In genomic region chr12:30796508-30796780, GRCh38 we compare ENCODE assay signal across 8 cellular contexts. TPM values are rescaled to one million over a fixed set of nuclear protein-coding genes. Genes with fewer than 3 reads are reported as not detected.
A peak's percentile ranks its signal among the peaks of the same experiment; 100 is the strongest.
DNase-seq lines count a peak whose midpoint lies in the region; ATAC-seq, FAIRE-seq and TF ChIP-seq lines count a peak whose summit lies in the region.

No MANE protein-coding gene starts in this region.

- CTCF ChIA-PET in A549 (lab: Yijun Ruan, JAX): interaction anchor here (0.6 to 3.9 kb wide), 11 partner anchors 12 to 247 kb away, joined by 3 to 17 read pairs (median 5); partner anchors contain the start of gene CAPRIN2

- peak overlapping the region; percentile 73 for H3K4me3 ChIP-seq in A549
- H3K4me3 ChIP-seq in breast epithelium: peak overlapping the region; percentile 41 to 86 (median 59)
- H3K4me3 ChIP-seq in keratinocyte (ENCODE audit: control insufficient read depth in 2 of 3, extremely low read depth in 1 of 3, insufficient read depth in 2 of 3, low read depth in 1 of 3, low read length in 3 of 3): peak overlapping the region; percentile 49 to 74 (median 72)
- H3K4me3 ChIP-seq in stomach smooth muscle (ENCODE audit: low read length in 2 of 2): peak overlapping the region; percentile 61 to 79

- H3K9me3 ChIP-seq in A549 (no peaks in the 10 kb centered on the region), breast epithelium (no peaks in the 10 kb centered on the region), keratinocyte (ENCODE audit: control insufficient read depth, low read depth, low read length) (no peaks in the 10 kb centered on the region), stomach smooth muscle (ENCODE audit: control insufficient read depth in 2 of 2, low read length in 2 of 2) (no peaks in the 10 kb centered on the region)

- peaks cover 40% of the 10 kb centered on the region for H3K4me1 ChIP-seq in A549
- H3K4me1 ChIP-seq in breast epithelium: peaks cover 0 to 3% of the 10 kb centered on the region in 2 donors
- H3K4me1 ChIP-seq in keratinocyte (ENCODE audit: control insufficient read depth, extremely low read depth, insufficient read depth, low read length): peaks cover 41% of the 10 kb centered on the region
- H3K4me1 ChIP-seq in stomach smooth muscle (ENCODE audit: control insufficient read depth, insufficient read depth, low read length): peaks cover 11% of the 10 kb centered on the region

- 0% methylated on average over 11 of the region's 19 CpGs for WGBS in A549 (ENCODE audit: missing lambda C conversion rate)

- POLR2A ChIA-PET in A549 (lab: Yijun Ruan, JAX): interaction anchor here (0.5 to 3.8 kb wide), 12 partner anchors 12 to 663 kb away, joined by 3 to 90 read pairs (median 5); partner anchors contain the start of genes CAPRIN2 and IPO8

- peak; percentile 39 to 60 for DNase-seq in A549 (ENCODE audit: low read depth in 1 of 2, low spot score in 1 of 2)
- peak; percentile 42 for DNase-seq in NCI-H1105 (lab: John Stamatoyannopoulos, UW)
- no peak for DNase-seq in breast epithelium (ENCODE audit: low spot score in 2 of 2)
- DNase-seq in keratinocyte (ENCODE audit: low read depth, low spot score): no peak
- DNase-seq in epidermal melanocyte (ENCODE audit: insufficient read length, low spot score): no peak

- TF ChIP-seq EP300 in A549 (IDR thresholded peaks at IDR 0.05): no peak

- H3K9ac ChIP-seq in keratinocyte (ENCODE audit: control insufficient read depth, extremely low read depth, insufficient read depth, low read length): peak overlapping the region; percentile 81
- H3K9ac ChIP-seq in stomach smooth muscle (ENCODE audit: low read length in 2 of 2): peak overlapping the region in 1 of 2 donors; percentile 56

- H4K20me1 ChIP-seq in keratinocyte (ENCODE audit: control insufficient read depth, extremely low read depth, insufficient read depth, low read length): no peaks in the 10 kb centered on the region

- no peak for TF ChIP-seq RAD21 in A549 (conservative IDR thresholded peaks at IDR 0.05 in 1 of 2, IDR thresholded peaks at IDR 0.05 in 1 of 2)

- H3K4me2 ChIP-seq in A549: peak overlapping the region; percentile 88
- H3K4me2 ChIP-seq in keratinocyte (ENCODE audit: control insufficient read depth, extremely low read depth, insufficient read depth, low read depth, low read length): peak overlapping the region; percentile 87

- intact Hi-C loops in breast epithelium (cut with DNase I; ENCODE audit: low total_unique reads): no loop called here

- H3K27ac ChIP-seq in A549 (peak overlapping the region; percentile 97 to 100), breast epithelium (peak overlapping the region; percentile 52 to 56), keratinocyte (ENCODE audit: control insufficient read depth, insufficient read depth, low read length) (peak overlapping the region; percentile 87), stomach smooth muscle (ENCODE audit: low read length) (no peak overlapping the region)

- H3K9me1 ChIP-seq in keratinocyte (ENCODE audit: control insufficient read depth, extremely low read depth, insufficient read depth, low read length): no peaks in the 10 kb centered on the region

- peak overlapping the region; percentile 51 for H2AFZ ChIP-seq in keratinocyte (ENCODE audit: control insufficient read depth, low read length)

- no peak for TF ChIP-seq CTCF in A549 (IDR thresholded peaks at IDR 0.05)
- TF ChIP-seq CTCF in breast epithelium (IDR thresholded peaks at IDR 0.05): no peak
- TF ChIP-seq CTCF in keratinocyte (optimal IDR thresholded peaks at IDR 0.05 in 1 of 3, IDR thresholded peaks at IDR 0.05 in 1 of 3, conservative IDR thresholded peaks at IDR 0.05 in 1 of 3; ENCODE audit: extremely low read depth in 1 of 3, insufficient read depth in 2 of 3, low read length in 3 of 3): no peak

- TF ChIP-seq POLR2A in A549 (IDR thresholded peaks at IDR 0.05; ENCODE audit: low read length) (no peak; the same call in 1 of the 2 replicates), breast epithelium (IDR thresholded peaks at IDR 0.05) (no peak)

- H3K27me3 ChIP-seq in breast epithelium: peaks cover 0 to 6% of the 10 kb centered on the region in 2 donors
- H3K27me3 ChIP-seq in keratinocyte (ENCODE audit: control insufficient read depth, extremely low read depth, insufficient read depth, low read length): no peaks in the 10 kb centered on the region
- peaks cover 8 to 14% of the 10 kb centered on the region in 2 donors for H3K27me3 ChIP-seq in stomach smooth muscle (ENCODE audit: control insufficient read depth in 1 of 2, insufficient read depth in 2 of 2, low read length in 2 of 2)

- dilution Hi-C loops in keratinocyte (cut with MboI; ENCODE audit: extremely low pct_ligation_motif_present, low sequenced_read_pairs): no loop called here

- ATAC-seq in A549 (peak; percentile 36 to 61), GM18867 (IDR thresholded peaks at IDR 0.05; ENCODE audit: unreplicated experiment) (peak; percentile 8), HG03342 (IDR thresholded peaks at IDR 0.05; ENCODE audit: unreplicated experiment) (no peak)

- H3K36me3 ChIP-seq in breast epithelium (no peaks in the 10 kb centered on the region), keratinocyte (ENCODE audit: control insufficient read depth in 2 of 2, extremely low read depth in 1 of 2, insufficient read depth in 2 of 2, low read length in 2 of 2) (no peaks in the 10 kb centered on the region), stomach smooth muscle (ENCODE audit: control insufficient read depth in 2 of 2, insufficient read depth in 2 of 2, low read length in 2 of 2) (no peaks in the 10 kb centered on the region)

- FAIRE-seq in A549 (lab: Jason Lieb, UNC) (no peak), keratinocyte (lab: Jason Lieb, UNC) (no peak)

- H3K79me2 ChIP-seq in keratinocyte (ENCODE audit: control insufficient read depth, insufficient read depth, low read length): no peaks in the 10 kb centered on the region

TF ChIP-seq in A549, 52 proteins besides CTCF, POLR2A, EP300 and RAD21:
- TF ChIP-seq HEYL (CRISPR knock-in tag; IDR thresholded peaks at IDR 0.05) (no peak), FOSL2 (IDR thresholded peaks at IDR 0.05) (no peak), FOSL2 (CRISPR knock-in tag; IDR thresholded peaks at IDR 0.05) (no peak), ZFP36 (IDR thresholded peaks at IDR 0.05; ENCODE audit: borderline replicate concordance, partially characterized antibody) (no peak), RFX5 (IDR thresholded peaks at IDR 0.05) (no peak), CBX8 (IDR thresholded peaks at IDR 0.05) (no peak), EHF (CRISPR knock-in tag; IDR thresholded peaks at IDR 0.05) (no peak), GATA3 (IDR thresholded peaks at IDR 0.05; ENCODE audit: borderline replicate concordance) (no peak), PHF8 (IDR thresholded peaks at IDR 0.05; ENCODE audit: borderline replicate concordance, low read depth) (no peak), RCOR1 (IDR thresholded peaks at IDR 0.05; ENCODE audit: low read depth, low read length) (no peak), POLR2AphosphoS2 (conservative IDR thresholded peaks at IDR 0.05; ENCODE audit: low read length) (no peak), SREBF2 (IDR thresholded peaks at IDR 0.05) (no peak), RARB (CRISPR knock-in tag; IDR thresholded peaks at IDR 0.05) (no peak), KDM5A (IDR thresholded peaks at IDR 0.05) (no peak)
- TF ChIP-seq, protein P1, sequence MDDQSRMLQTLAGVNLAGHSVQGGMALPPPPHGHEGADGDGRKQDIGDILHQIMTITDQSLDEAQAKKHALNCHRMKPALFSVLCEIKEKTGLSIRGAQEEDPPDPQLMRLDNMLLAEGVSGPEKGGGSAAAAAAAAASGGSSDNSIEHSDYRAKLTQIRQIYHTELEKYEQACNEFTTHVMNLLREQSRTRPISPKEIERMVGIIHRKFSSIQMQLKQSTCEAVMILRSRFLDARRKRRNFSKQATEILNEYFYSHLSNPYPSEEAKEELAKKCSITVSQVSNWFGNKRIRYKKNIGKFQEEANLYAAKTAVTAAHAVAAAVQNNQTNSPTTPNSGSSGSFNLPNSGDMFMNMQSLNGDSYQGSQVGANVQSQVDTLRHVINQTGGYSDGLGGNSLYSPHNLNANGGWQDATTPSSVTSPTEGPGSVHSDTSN (IDR thresholded peaks at IDR 0.05): no peak

RNA-seq across cellular contexts. Expression of gene CAPRIN2, which starts 41.7 kb away (rescaled TPM):
- 26.2 and 31.6 TPM in 2 replicates for polyA plus RNA-seq in A549 (2011; rRNA removed)
- polyA plus RNA-seq in A549 (2012; cell fraction: cytosol; rRNA removed): 8.2 and 8.9 TPM in 2 replicates
- polyA plus RNA-seq in A549 (2012; cell fraction: nucleus; rRNA removed): 17.7 and 32.2 TPM in 2 replicates
- 23.1 to 25.0 TPM (median 24.2 TPM) in 3 replicates for polyA plus RNA-seq in A549 (2017; fragmentation: RNase III; extraction: RNeasy Plus Mini Kit Qiagen cat#74134 plus additional on column Dnase treatment)
- 12.0 and 14.0 TPM in 2 replicates for polyA minus RNA-seq in A549 (2011; rRNA and poly(A)+ RNA removed)
- 10 to 100 TPM; 21.8 to 37.9 (median 29.8) TPM for total RNA-seq in breast epithelium
- 15.2 to 32.4 TPM (median 24.5 TPM) in 3 replicates for polyA plus RNA-seq in keratinocyte
- polyA plus RNA-seq in keratinocyte (2011; ENCODE audit: low read depth): 8.1 TPM
- polyA plus RNA-seq in keratinocyte (2011; cell fraction: cytosol; rRNA removed): 4.6 and 8.1 TPM in 2 replicates
- polyA plus RNA-seq in keratinocyte (2011; cell fraction: nucleus; rRNA removed): 106 and 121 TPM in 2 replicates
- 10.4 and 13.9 TPM in 2 replicates for polyA plus RNA-seq in keratinocyte (2012; ENCODE audit: low replicate concordance)
- 6.0 to 34.7 TPM (median 14.2 TPM) in 3 replicates for polyA minus RNA-seq in keratinocyte
- polyA minus RNA-seq in keratinocyte (2011; cell fraction: cytosol; rRNA and poly(A)+ RNA removed): 10.2 TPM
- 15.1 and 30.6 TPM in 2 replicates for polyA minus RNA-seq in keratinocyte (2011; cell fraction: nucleus; rRNA and poly(A)+ RNA removed)

Comparison
In these comparisons a context has a peak if more than half of its experiments do, and no peak if none do; other contexts are left out.
1. DNase-seq: peak in A549 (2 of 2) and NCI-H1105 (single experiment); none in breast epithelium (0 of 2), keratinocyte (single experiment) and epidermal melanocyte (single experiment).
2. Peak in every context shown above with its lines, with median percentiles within 50 percentile points of each other: H3K4me3 ChIP-seq.